Comparison of ENCODE assay signal across 1 cellular context in the genomic region with DNA sequence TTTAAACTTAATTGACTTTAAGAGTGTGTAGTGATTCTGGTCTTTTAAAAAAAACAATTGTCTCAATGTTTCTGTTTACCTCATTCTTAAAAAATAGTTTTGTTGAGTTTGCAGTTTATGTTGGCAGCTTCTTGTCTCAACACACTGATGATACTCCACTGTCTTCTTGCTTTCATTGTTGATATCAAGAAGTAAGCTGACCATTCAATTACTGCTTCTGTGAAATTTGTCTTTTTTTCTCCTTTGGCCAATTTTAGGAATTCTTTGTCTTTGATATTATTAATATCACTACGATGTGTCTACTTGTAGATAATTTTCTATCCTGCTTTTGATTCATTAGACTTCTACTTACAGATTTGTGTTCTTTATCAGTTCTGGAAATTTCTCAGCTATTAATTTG.
TF ChIP-seq lines count a peak whose summit lies in the region.

No MANE protein-coding gene starts in this region.

TF ChIP-seq in WTC11, 78 proteins besides CTCF, POLR2A, EP300 and RAD21:
- TF ChIP-seq ZNF532 (CRISPR knock-in tag; IDR thresholded peaks at IDR 0.05; ENCODE audit: borderline replicate concordance) = no peak
- TF ChIP-seq MYBL2 (CRISPR knock-in tag; IDR thresholded peaks at IDR 0.05) = no peak
- no peak for TF ChIP-seq ZNF317 (CRISPR knock-in tag; IDR thresholded peaks at IDR 0.05; ENCODE audit: borderline replicate concordance, low read depth)
TF ChIP-seq in WTC11: peak in this region for 0.
